ENCODE assay signal across 1 cellular context in genomic region chr4:176320340-176320975, GRCh38.
TF ChIP-seq lines count a peak whose summit lies in the region.

No MANE protein-coding gene starts in this region.

TF ChIP-seq in HepG2, 621 proteins besides CTCF, POLR2A, EP300 and RAD21 (continued from another document and continues in another):
- TF ChIP-seq PLSCR1 (CRISPR knock-in tag; IDR thresholded peaks at IDR 0.05; ENCODE audit: borderline replicate concordance), result no peak
- TF ChIP-seq MIER2 (CRISPR knock-in tag; IDR thresholded peaks at IDR 0.05), result no peak
- no peak for TF ChIP-seq ZNF770 (CRISPR knock-in tag; IDR thresholded peaks at IDR 0.05)
- TF ChIP-seq MTA1 (CRISPR knock-in tag; IDR thresholded peaks at IDR 0.05; ENCODE audit: borderline replicate concordance), result peak; percentile 28; the same call in 1 of the 2 replicates
- TF ChIP-seq GMEB2 (CRISPR knock-in tag; IDR thresholded peaks at IDR 0.05; ENCODE audit: low read depth), result no peak
- no peak for TF ChIP-seq SUZ12 (IDR thresholded peaks at IDR 0.05; ENCODE audit: low read depth, low read length)
- TF ChIP-seq ZNF350 (CRISPR knock-in tag; IDR thresholded peaks at IDR 0.05; ENCODE audit: borderline replicate concordance, low read depth), result no peak
- TF ChIP-seq REL (CRISPR knock-in tag; conservative IDR thresholded peaks at IDR 0.05), result no peak
- TF ChIP-seq ZNF709 (CRISPR knock-in tag; IDR thresholded peaks at IDR 0.05), result no peak
- TF ChIP-seq ZNF557 (CRISPR knock-in tag; IDR thresholded peaks at IDR 0.05), result peak; percentile 83; the same call in 1 of the 2 replicates
- TF ChIP-seq HNF1B (CRISPR knock-in tag; IDR thresholded peaks at IDR 0.05), result no peak
- 0 out of 2 replicates have a peak, but pooled peaks have one; percentile 45 for TF ChIP-seq ZC3H13 (CRISPR knock-in tag; IDR thresholded peaks at IDR 0.05)
- no peak for TF ChIP-seq PITX1 (CRISPR knock-in tag; IDR thresholded peaks at IDR 0.05)
- no peak for TF ChIP-seq ZBTB7B (CRISPR knock-in tag; IDR thresholded peaks at IDR 0.05)
- TF ChIP-seq FOXK2 (IDR thresholded peaks at IDR 0.05), result no peak
- no peak for TF ChIP-seq RBM22 (optimal IDR thresholded peaks at IDR 0.05; ENCODE audit: low read length)
- 0 out of 2 replicates have a peak, but pooled peaks have one; percentile 61 for TF ChIP-seq ZNF776 (CRISPR knock-in tag; IDR thresholded peaks at IDR 0.05)
- TF ChIP-seq PRDM10 (CRISPR knock-in tag; IDR thresholded peaks at IDR 0.05; ENCODE audit: low read depth), result no peak
- TF ChIP-seq GPBP1L1 (CRISPR knock-in tag; IDR thresholded peaks at IDR 0.05), result no peak
- TF ChIP-seq MYC (CRISPR knock-in tag; IDR thresholded peaks at IDR 0.05; ENCODE audit: borderline replicate concordance), result peak; percentile 72
- TF ChIP-seq ZNF343 (CRISPR knock-in tag; IDR thresholded peaks at IDR 0.05), result 0 out of 2 replicates have a peak, but pooled peaks have one; percentile 48
- TF ChIP-seq ZNF274 (CRISPR knock-in tag; IDR thresholded peaks at IDR 0.05), result peak; percentile 67; the same call in 1 of the 2 replicates
- 0 out of 2 replicates have a peak, but pooled peaks have one; percentile 32 for TF ChIP-seq ZNF234 (CRISPR knock-in tag; conservative IDR thresholded peaks at IDR 0.05)
- TF ChIP-seq GATAD1 (CRISPR knock-in tag; IDR thresholded peaks at IDR 0.05), result peak; percentile 20; the same call in 1 of the 2 replicates
- no peak for TF ChIP-seq KIAA2018 (CRISPR knock-in tag; IDR thresholded peaks at IDR 0.05; ENCODE audit: borderline replicate concordance)
- TF ChIP-seq ZNF552 (CRISPR knock-in tag; IDR thresholded peaks at IDR 0.05; ENCODE audit: borderline replicate concordance), result no peak
- TF ChIP-seq ZFP90 (CRISPR knock-in tag; IDR thresholded peaks at IDR 0.05; ENCODE audit: borderline replicate concordance), result 0 out of 2 replicates have a peak, but pooled peaks have one; percentile 32
- TF ChIP-seq ZNF275 (CRISPR knock-in tag; IDR thresholded peaks at IDR 0.05; ENCODE audit: borderline replicate concordance), result 0 out of 2 replicates have a peak, but pooled peaks have one; percentile 57
- TF ChIP-seq NFATC3 (CRISPR knock-in tag; IDR thresholded peaks at IDR 0.05), result no peak
- no peak for TF ChIP-seq MTERF4 (CRISPR knock-in tag; IDR thresholded peaks at IDR 0.05)
- no peak for TF ChIP-seq DPF2 (CRISPR knock-in tag; IDR thresholded peaks at IDR 0.05; ENCODE audit: borderline replicate concordance, low read depth)
- TF ChIP-seq ATF7-NPFF (CRISPR knock-in tag; IDR thresholded peaks at IDR 0.05; ENCODE audit: low read depth), result no peak
- TF ChIP-seq ZMAT5 (CRISPR knock-in tag; IDR thresholded peaks at IDR 0.05; ENCODE audit: borderline replicate concordance, low read depth), result no peak
- TF ChIP-seq RCOR2 (CRISPR knock-in tag; IDR thresholded peaks at IDR 0.05), result no peak
- no peak for TF ChIP-seq HDAC1 (CRISPR knock-in tag; IDR thresholded peaks at IDR 0.05)
